ENCODE assay signal across 26 cellular contexts in the genomic region with DNA sequence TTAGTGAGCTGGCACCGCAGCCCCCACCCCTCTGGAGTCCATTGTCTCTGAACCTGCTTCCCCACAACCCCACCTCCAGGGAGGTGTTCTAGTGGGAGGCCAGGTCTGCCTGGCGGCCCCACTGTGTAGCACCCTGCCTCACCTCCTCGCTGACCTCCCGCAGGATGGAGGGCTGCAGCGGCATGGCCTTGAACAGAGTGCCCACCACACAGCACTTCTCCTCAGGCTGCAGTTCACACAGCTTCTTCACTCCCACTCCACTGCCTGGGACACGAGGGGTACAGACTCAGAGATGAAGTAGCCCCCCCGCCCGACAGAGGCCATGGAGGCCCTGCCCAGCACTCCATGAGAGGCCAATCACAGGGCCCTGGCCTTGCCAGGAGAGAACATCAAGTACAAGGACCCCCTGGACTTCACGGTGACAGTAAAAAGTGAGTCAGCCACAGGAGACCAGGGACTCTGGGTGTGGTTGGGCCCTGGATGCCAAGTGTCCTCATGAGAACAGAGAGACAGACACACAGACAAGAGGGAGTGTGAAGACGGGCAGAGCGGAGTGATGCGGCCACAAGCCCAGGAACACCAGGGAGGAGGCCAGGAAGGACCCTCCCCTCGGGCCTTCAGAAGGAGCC. TPM values are rescaled to one million over a fixed set of nuclear protein-coding genes. Genes with fewer than 3 reads are reported as not detected.
"Had no signal": no experiment of that assay in that cellular context is flagged by ENCODE, and none has a peak within 500 bp of the region (broad histone marks: within the 10 kb centered on the region; RNA-seq: fewer than 3 reads in every experiment).

No MANE protein-coding gene starts in this region.

- H3K27me3 ChIP-seq: brain microvascular endothelial cell, right lobe of liver, uterus had no signal

- H3K27ac ChIP-seq: brain microvascular endothelial cell, right lobe of liver, skin epidermis, uterus had no signal

- H3K9me3 ChIP-seq: right lobe of liver, uterus had no signal

- DNase-seq: activated CD4-positive, alpha-beta T cell treated with anti-CD3 and anti-CD28 coated beads for 1 hour; activated CD4-positive, alpha-beta T cell treated with anti-CD3 and anti-CD28 coated beads, Interleukin-2, amount 50 U/mL, for 1 hour; activated CD8-positive, alpha-beta T cell treated with anti-CD3 and anti-CD28 coated beads, Interleukin-2, amount 10 ng/mL, durations not matched to agents 7 days and 5 days; activated effector memory CD4-positive, alpha-beta T cell treated with Interleukin-2 at 50 U/mL for 16 hours; activated naive CD4-positive, alpha-beta T cell treated with anti-CD3 and anti-CD28 coated beads for 36 hours; activated T-cell treated with anti-CD3 and anti-CD28 coated beads, Interleukin-2, amount 50 U/mL, for 4 hours; anterior cingulate cortex; brain microvascular endothelial cell; caudate nucleus; dermis blood vessel endothelial cell; effector CD8-positive, alpha-beta T cell; erythroblast; foreskin melanocyte; hippocampal formation; left ventricle myocardium superior; mammary epithelial cell; midbrain; nucleus accumbens; stimulated activated CD4-positive, alpha-beta T cell treated with anti-CD3 and anti-CD28 coated beads, Interleukin-2, amount 100 ng/mL, for 24 hours; stimulated activated naive B cell treated with anti-CD40 and anti-IgM and Interleukin-4, amounts not matched to agents 10 μg/mL and 1 μg/mL and 100 μg/mL, for 72 hours; T-helper 1 cell; trophoblast cell; uterus had no signal

- H3K4me3 ChIP-seq: right lobe of liver, skin epidermis, uterus had no signal

- ATAC-seq: activated CD8-positive, alpha-beta T cell treated with anti-CD3 and anti-CD28 coated beads, Interleukin-2, amount 10 ng/mL, durations not matched to agents 7 days and 5 days; activated T-cell treated with anti-CD3 and anti-CD28 coated beads, Interleukin-2, amount 50 U/mL, for 4 hours; left ventricle myocardium superior; natural killer cell treated with Interleukin-12 subunit alpha and Interleukin-12 subunit beta and Interleukin-15 and Interleukin-18, amount 100 ng/mL, for 72 hours; right lobe of liver; stimulated activated naive B cell treated with anti-CD40 and anti-IgM and Interleukin-4, amounts not matched to agents 10 μg/mL and 1 μg/mL and 100 μg/mL, for 72 hours had no signal

- H3K27ac Mint-ChIP-seq: activated CD8-positive, alpha-beta T cell treated with anti-CD3 and anti-CD28 coated beads, Interleukin-2, amount 10 ng/mL, durations not matched to agents 7 days and 5 days; activated naive CD4-positive, alpha-beta T cell treated with anti-CD3 and anti-CD28 coated beads for 36 hours; natural killer cell treated with Interleukin-12 subunit alpha and Interleukin-12 subunit beta and Interleukin-15 and Interleukin-18, amount 100 ng/mL, for 72 hours; stimulated activated naive B cell treated with anti-CD40 and anti-IgM and Interleukin-4, amounts not matched to agents 10 μg/mL and 1 μg/mL and 100 μg/mL, for 72 hours had no signal

- H3K4me3 Mint-ChIP-seq: activated CD8-positive, alpha-beta T cell treated with anti-CD3 and anti-CD28 coated beads, Interleukin-2, amount 10 ng/mL, durations not matched to agents 7 days and 5 days; activated naive CD4-positive, alpha-beta T cell treated with anti-CD3 and anti-CD28 coated beads for 36 hours; activated T-cell treated with anti-CD3 and anti-CD28 coated beads, Interleukin-2, amount 50 U/mL, for 4 hours; natural killer cell treated with Interleukin-12 subunit alpha and Interleukin-12 subunit beta and Interleukin-15 and Interleukin-18, amount 100 ng/mL, for 72 hours; stimulated activated naive B cell treated with anti-CD40 and anti-IgM and Interleukin-4, amounts not matched to agents 10 μg/mL and 1 μg/mL and 100 μg/mL, for 72 hours had no signal

- H3K36me3 ChIP-seq: uterus had no signal

- H3K27me3 Mint-ChIP-seq: natural killer cell treated with Interleukin-12 subunit alpha and Interleukin-12 subunit beta and Interleukin-15 and Interleukin-18, amount 100 ng/mL, for 72 hours; stimulated activated naive B cell treated with anti-CD40 and anti-IgM and Interleukin-4, amounts not matched to agents 10 μg/mL and 1 μg/mL and 100 μg/mL, for 72 hours had no signal

- H3K9me3 Mint-ChIP-seq: activated naive CD4-positive, alpha-beta T cell treated with anti-CD3 and anti-CD28 coated beads for 36 hours; activated T-cell treated with anti-CD3 and anti-CD28 coated beads, Interleukin-2, amount 50 U/mL, for 4 hours; natural killer cell treated with Interleukin-12 subunit alpha and Interleukin-12 subunit beta and Interleukin-15 and Interleukin-18, amount 100 ng/mL, for 72 hours; stimulated activated naive B cell treated with anti-CD40 and anti-IgM and Interleukin-4, amounts not matched to agents 10 μg/mL and 1 μg/mL and 100 μg/mL, for 72 hours had no signal

RNA-seq across cellular contexts. Expression of a gene that starts 23.2 kb away (rescaled TPM):
- total RNA-seq: activated CD8-positive, alpha-beta T cell treated with anti-CD3 and anti-CD28 coated beads, Interleukin-2, amount 10 ng/mL, durations not matched to agents 7 days and 5 days; activated naive CD4-positive, alpha-beta T cell treated with anti-CD3 and anti-CD28 coated beads for 36 hours; dermis blood vessel endothelial cell; natural killer cell treated with Interleukin-12 subunit alpha and Interleukin-12 subunit beta and Interleukin-15 and Interleukin-18, amount 100 ng/mL, for 72 hours; uterus had no signal

RNA-seq across cellular contexts. Expression of a gene that starts 52.5 kb away (rescaled TPM):
- total RNA-seq: mammary epithelial cell; natural killer cell treated with Interleukin-12 subunit alpha and Interleukin-12 subunit beta and Interleukin-15 and Interleukin-18, amount 100 ng/mL, for 72 hours had no signal
- polyA plus RNA-seq: mammary epithelial cell had no signal
